8 cellular contexts compared by ENCODE assay signal in the genomic region with DNA sequence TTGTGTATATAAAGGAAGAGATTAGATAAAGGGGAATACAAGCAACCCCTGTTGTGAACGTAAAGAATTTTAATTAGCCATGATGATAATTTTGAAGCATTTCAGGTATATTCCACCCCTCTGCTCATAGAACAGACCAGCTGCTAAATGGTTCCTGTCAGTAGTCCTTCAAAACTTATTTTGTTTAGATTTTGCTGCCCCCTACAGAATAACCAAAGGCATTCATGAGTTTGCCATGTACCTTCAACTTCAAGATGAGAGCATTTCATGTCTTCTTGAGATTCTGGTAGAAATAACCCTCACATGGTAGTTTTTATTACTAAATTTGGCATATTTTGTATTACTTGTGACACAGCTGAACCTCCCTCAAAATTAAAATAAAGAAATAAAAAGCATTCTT.
DNase-seq lines count a peak whose midpoint lies in the region; ATAC-seq and TF ChIP-seq lines count a peak whose summit lies in the region.

No MANE protein-coding gene starts in this region.

- no peak overlapping the region for H3K4me3 ChIP-seq in RWPE2 (ENCODE audit: severe bottlenecking)

- ATAC-seq in RWPE2 (ENCODE audit: low read depth) (0 out of 3 replicates have a peak, but pooled peaks have one; percentile 38), GM18519 (IDR thresholded peaks at IDR 0.05; ENCODE audit: low FRiP score, unreplicated experiment) (no peak)
- no peak for ATAC-seq in natural killer cell treated with Interleukin-12 subunit alpha and Interleukin-12 subunit beta and Interleukin-15 and Interleukin-18, amount 100 ng/mL, for 72 hours

- H3K27me3 Mint-ChIP-seq in Calu3 (ENCODE audit: unreplicated experiment) = no peaks in the 10 kb centered on the region
- H3K27me3 Mint-ChIP-seq in natural killer cell treated with Interleukin-12 subunit alpha and Interleukin-12 subunit beta and Interleukin-15 and Interleukin-18, amount 100 ng/mL, for 72 hours = no peaks in the 10 kb centered on the region

- no peak overlapping the region for H3K4me3 Mint-ChIP-seq in Calu3 (ENCODE audit: low read depth, unreplicated experiment)
- no peak overlapping the region for H3K4me3 Mint-ChIP-seq in natural killer cell treated with Interleukin-12 subunit alpha and Interleukin-12 subunit beta and Interleukin-15 and Interleukin-18, amount 100 ng/mL, for 72 hours

- DNase-seq in Calu3 (no peak), HuH-7 (ENCODE audit: low spot score) (peak; percentile 15), RWPE2 (ENCODE audit: low spot score) (no peak), iPS-NIHi11 (ENCODE audit: low spot score) (peak; percentile 11), substantia nigra (lab: John Stamatoyannopoulos, UW) (no peak)
- DNase-seq in stimulated activated CD8-positive, alpha-beta memory T cell treated with anti-CD3 and anti-CD28 coated beads, Interleukin-4, amount 100 ng/mL, for 48 hours = no peak
- no peak for DNase-seq in natural killer cell treated with Interleukin-12 subunit alpha and Interleukin-12 subunit beta and Interleukin-15 and Interleukin-18, amount 100 ng/mL, for 72 hours (ENCODE audit: low spot score)

- no TSS peak for BruUV-seq in Calu3 (replicated peaks; lab: Mats Ljungman, UMichigan)

- no peaks in the 10 kb centered on the region for H3K36me3 ChIP-seq in RWPE2 (ENCODE audit: low read depth)

- H3K27ac ChIP-seq in RWPE2 (ENCODE audit: poor library complexity, severe bottlenecking) = no peak overlapping the region
- no peak overlapping the region for H3K27ac ChIP-seq in substantia nigra (ENCODE audit: low read depth, low read length, poor library complexity, severe bottlenecking)

- H3K9me3 ChIP-seq in RWPE2 (ENCODE audit: severe bottlenecking) = no peaks in the 10 kb centered on the region

- H3K27me3 ChIP-seq in RWPE2 (ENCODE audit: insufficient read depth, poor library complexity, severe bottlenecking) = no peaks in the 10 kb centered on the region

- TF ChIP-seq CTCF in Calu3 (IDR thresholded peaks at IDR 0.05; ENCODE audit: unreplicated experiment) = peak; percentile 31
- TF ChIP-seq CTCF in RWPE2 (IDR thresholded peaks at IDR 0.05; ENCODE audit: poor library complexity, severe bottlenecking) = peak; percentile 47

- CTCF ChIA-PET in Calu3 (lab: Charles Lee) = no interaction called here

- intact Hi-C loops in Calu3 (cut with micrococcal nuclease; ENCODE audit: unreplicated experiment) = loop anchor here (2.0 to 5.0 kb wide), 4 partner anchors 69 to 524 kb away; no protein-coding TSS in a partner anchor

- no peaks in the 10 kb centered on the region for H3K36me3 Mint-ChIP-seq in Calu3 (ENCODE audit: insufficient read depth, unreplicated experiment)
- no peaks in the 10 kb centered on the region for H3K36me3 Mint-ChIP-seq in natural killer cell treated with Interleukin-12 subunit alpha and Interleukin-12 subunit beta and Interleukin-15 and Interleukin-18, amount 100 ng/mL, for 72 hours

- no peak overlapping the region for H3K27ac Mint-ChIP-seq in Calu3 (ENCODE audit: unreplicated experiment)
- H3K27ac Mint-ChIP-seq in natural killer cell treated with Interleukin-12 subunit alpha and Interleukin-12 subunit beta and Interleukin-15 and Interleukin-18, amount 100 ng/mL, for 72 hours = no peak overlapping the region

- no peaks in the 10 kb centered on the region for H3K4me1 Mint-ChIP-seq in Calu3 (ENCODE audit: low read depth, unreplicated experiment)
- no peaks in the 10 kb centered on the region for H3K4me1 Mint-ChIP-seq in natural killer cell treated with Interleukin-12 subunit alpha and Interleukin-12 subunit beta and Interleukin-15 and Interleukin-18, amount 100 ng/mL, for 72 hours (ENCODE audit: low read depth in 2 of 2)

- no peaks in the 10 kb centered on the region for H3K9me3 Mint-ChIP-seq in Calu3 (ENCODE audit: low read depth, unreplicated experiment)
- H3K9me3 Mint-ChIP-seq in natural killer cell treated with Interleukin-12 subunit alpha and Interleukin-12 subunit beta and Interleukin-15 and Interleukin-18, amount 100 ng/mL, for 72 hours = no peaks in the 10 kb centered on the region

- no peaks in the 10 kb centered on the region for H3K4me1 ChIP-seq in RWPE2 (ENCODE audit: insufficient read depth, poor library complexity, severe bottlenecking)

Comparison
In these comparisons a context has a peak if more than half of its experiments do, and no peak if none do; other contexts are left out.
1. DNase-seq: peak in HuH-7 (single experiment) and iPS-NIHi11 (single experiment); none in Calu3 (single experiment), RWPE2 (single experiment), substantia nigra (0 of 49), stimulated activated CD8-positive, alpha-beta memory T cell treated with anti-CD3 and anti-CD28 coated beads, Interleukin-4, amount 100 ng/mL, for 48 hours (single experiment) and natural killer cell treated with Interleukin-12 subunit alpha and Interleukin-12 subunit beta and Interleukin-15 and Interleukin-18, amount 100 ng/mL, for 72 hours (single experiment).